ENCODE assay signal across 17 cellular contexts in the genomic region with DNA sequence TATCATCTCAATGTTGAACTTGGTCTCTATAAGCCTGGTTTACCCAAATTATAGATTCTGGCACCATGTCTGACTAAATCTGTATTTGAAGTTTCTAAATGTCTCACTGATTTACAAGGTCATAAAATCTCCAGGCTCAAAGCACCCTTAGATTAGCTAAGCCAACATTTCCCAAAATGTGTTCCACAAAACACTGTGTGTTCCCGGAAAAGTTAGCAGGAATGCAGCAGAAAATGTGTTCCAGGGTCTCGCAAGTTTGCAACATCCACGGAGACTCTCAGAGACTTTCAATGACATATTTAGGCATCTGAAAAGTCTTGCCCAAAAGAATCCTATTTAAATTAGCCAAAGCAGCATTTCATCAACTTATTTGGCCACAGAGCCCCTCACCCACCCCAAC.
DNase-seq lines count a peak whose midpoint lies in the region; ATAC-seq and TF ChIP-seq lines count a peak whose summit lies in the region.
"Had no signal": no experiment of that assay in that cellular context is flagged by ENCODE, and none has a peak within 500 bp of the region (broad histone marks: within the 10 kb centered on the region; RNA-seq: fewer than 3 reads in every experiment).

No MANE protein-coding gene starts in this region.

- H3K4me2 ChIP-seq in H9 (ENCODE audit: insufficient read depth, insufficient read length, low read length): no peak overlapping the region

- H2BK120ac ChIP-seq in H9 (ENCODE audit: low read depth, low read length, poor library complexity, severe bottlenecking): no peak overlapping the region

- H3K9me3 ChIP-seq in H9 (ENCODE audit: control insufficient read depth, low read depth, low read length): no peaks in the 10 kb centered on the region
- no peaks in the 10 kb centered on the region for H3K9me3 ChIP-seq in muscle layer of colon (ENCODE audit: low read length)
- H3K9me3 ChIP-seq in stomach smooth muscle (ENCODE audit: control insufficient read depth in 2 of 2, low read length in 2 of 2): no peaks in the 10 kb centered on the region

- H3K9me3 Mint-ChIP-seq in H9: no peaks in the 10 kb centered on the region

- no peak for ATAC-seq in SK-N-SH treated with all-trans-retinoic acid at 6 μM for 48 hours
- ATAC-seq: GM12878 had no signal

- no peaks in the 10 kb centered on the region for H3K23me2 ChIP-seq in H9 (ENCODE audit: insufficient read length, low read depth, low read length, poor library complexity, severe bottlenecking)

- H3K4ac ChIP-seq in H9 (ENCODE audit: low read depth, low read length): no peak overlapping the region

- no peaks in the 10 kb centered on the region for H4K20me1 ChIP-seq in H9 (ENCODE audit: control insufficient read depth, insufficient read depth, insufficient read length)

- no peak overlapping the region for H2AFZ ChIP-seq in H9 (ENCODE audit: low read length)

- H4K8ac ChIP-seq in H9 (replicated peaks; ENCODE audit: insufficient read length, low read depth, low read length): no peak overlapping the region

- no peak overlapping the region for H3K4me3 Mint-ChIP-seq in H9
- H3K4me3 Mint-ChIP-seq: CD4-positive, CD25-positive, alpha-beta regulatory T cell had no signal

- DNase-seq in H9: no peak
- DNase-seq in coronary artery (ENCODE audit: low spot score): no peak
- DNase-seq in activated naive CD4-positive, alpha-beta T cell treated with Interleukin-2 at 50 U/mL for 16 hours: no peak
- DNase-seq in globus pallidus (ENCODE audit: low spot score): no peak
- DNase-seq in NCI-H1930 (lab: John Stamatoyannopoulos, UW): no peak
- DNase-seq: activated CD4-positive, alpha-beta T cell treated with anti-CD3 and anti-CD28 coated beads, Interleukin-2, amount 50 U/mL, for 1 hour; activated gamma-delta T cell treated with Interleukin-2 at 50 U/mL for 16 hours; CD4-positive, CD25-positive, alpha-beta regulatory T cell; hypothalamus; midbrain; NCI-H524 treated with DMSO at 0.1 percent for 48 hours; retina; stimulated activated naive CD4-positive, alpha-beta T cell treated with Interleukin-2 at 50 U/mL for 16 hours had no signal

- no peak overlapping the region for H3K56ac ChIP-seq in H9 (ENCODE audit: insufficient read length, low read depth, low read length)

- no peak overlapping the region for H2AK5ac ChIP-seq in H9 (ENCODE audit: insufficient read length, low read length)

- H3K36me3 ChIP-seq in muscle layer of colon (ENCODE audit: insufficient read depth, low read length) (peaks cover 5% of the 10 kb centered on the region), stomach smooth muscle (ENCODE audit: control insufficient read depth in 2 of 2, insufficient read depth in 2 of 2, low read length in 2 of 2) (no peaks in the 10 kb centered on the region)

- 0 out of 7 replicates have a peak, but pooled peaks cover 0 to 2% (median 0%) of the 10 kb centered on the region in 3 experiments for H3K36me3 Mint-ChIP-seq in H9 (ENCODE audit: insufficient read depth in 1 of 3, low read depth in 3 of 3)
- H3K36me3 Mint-ChIP-seq: CD4-positive, CD25-positive, alpha-beta regulatory T cell had no signal

- H2BK12ac ChIP-seq in H9 (ENCODE audit: insufficient read length, low read depth, low read length): no peak overlapping the region

- H3K79me1 ChIP-seq in H9 (ENCODE audit: insufficient read depth, low read depth, low read length, poor library complexity, severe bottlenecking): no peaks in the 10 kb centered on the region

- no CpG with 5 or more reads among the region's 3 CpGs for WGBS in H9 (ENCODE audit: extremely low coverage, insufficient read length, low lambda C conversion rate)

- no peak overlapping the region for H3T11ph ChIP-seq in H9 (ENCODE audit: low read length)

- no peak overlapping the region for H2BK20ac ChIP-seq in H9 (ENCODE audit: low read depth, low read length, poor library complexity, severe bottlenecking)

- H3K18ac ChIP-seq in H9 (ENCODE audit: insufficient read length, low read depth, low read length): no peak overlapping the region

- H4K91ac ChIP-seq in H9 (ENCODE audit: insufficient read length, low read depth, low read length): no peak overlapping the region

- no peak overlapping the region for H4K5ac ChIP-seq in H9 (ENCODE audit: insufficient read length, low read depth, low read length)

- no peak overlapping the region for H3K14ac ChIP-seq in H9 (ENCODE audit: insufficient read depth, low read length)

- no peak overlapping the region for H2BK15ac ChIP-seq in H9 (ENCODE audit: low read depth, low read length)

- H3K27me3 ChIP-seq in H9 (ENCODE audit: insufficient read depth, low read length): no peaks in the 10 kb centered on the region
- no peaks in the 10 kb centered on the region for H3K27me3 ChIP-seq in muscle layer of colon (ENCODE audit: control insufficient read depth in 1 of 2, insufficient read depth in 2 of 2, low read length in 2 of 2)
- no peaks in the 10 kb centered on the region for H3K27me3 ChIP-seq in stomach smooth muscle (ENCODE audit: control insufficient read depth in 1 of 2, insufficient read depth in 2 of 2, low read length in 2 of 2)

- no peak overlapping the region for H2BK5ac ChIP-seq in H9 (ENCODE audit: insufficient read length, low read length)

- H3K4me1 ChIP-seq in H9 (ENCODE audit: insufficient read depth, low read length): peaks cover 9% of the 10 kb centered on the region; the same call in 1 of the 2 replicates
- peaks cover 58% of the 10 kb centered on the region for H3K4me1 ChIP-seq in muscle layer of colon (ENCODE audit: insufficient read depth, low read length)
- H3K4me1 ChIP-seq in stomach smooth muscle (ENCODE audit: control insufficient read depth, insufficient read depth, low read length): peaks cover 57% of the 10 kb centered on the region

- no peak overlapping the region for H3K23ac ChIP-seq in H9 (ENCODE audit: insufficient read length, low read depth, low read length)

- H3K27me3 Mint-ChIP-seq in H9 (ENCODE audit: low read depth): peaks cover 2% of the 10 kb centered on the region; the same call in 1 of the 2 replicates

- H3K27ac ChIP-seq in H9 (ENCODE audit: insufficient read length, low read depth, low read length) (no peak overlapping the region), coronary artery (peak overlapping the region; percentile 88 to 94), muscle layer of colon (ENCODE audit: low read depth, low read length) (peak overlapping the region; percentile 82), stomach smooth muscle (ENCODE audit: low read length) (peak overlapping the region; percentile 74)

- peaks cover 55 to 59% of the 10 kb centered on the region in 2 experiments for H3K4me1 Mint-ChIP-seq in H9

- H3K27ac Mint-ChIP-seq in H9: peak overlapping the region in 2 of 3 experiments; percentile 42 to 65; a peak in 3 of 7 replicates

- H3K79me2 ChIP-seq in H9 (ENCODE audit: insufficient read depth, low read length): no peaks in the 10 kb centered on the region

- TF ChIP-seq CTCF in H9 (conservative IDR thresholded peaks at IDR 0.05) (no peak), coronary artery (IDR thresholded peaks at IDR 0.05) (no peak)

- no peak overlapping the region for H3K4me3 ChIP-seq in coronary artery
- no peak overlapping the region for H3K4me3 ChIP-seq in muscle layer of colon (ENCODE audit: low read depth in 1 of 2, low read length in 2 of 2)
- H3K4me3 ChIP-seq in stomach smooth muscle (ENCODE audit: low read length in 2 of 2): peak overlapping the region in 1 of 2 donors; percentile 15
- H3K4me3 ChIP-seq: GM12878 had no signal

- H3K9ac ChIP-seq in H9 (ENCODE audit: extremely low read depth, insufficient read length, low read length) (no peak overlapping the region), muscle layer of colon (ENCODE audit: low read length) (no peak overlapping the region), stomach smooth muscle (ENCODE audit: low read length in 2 of 2) (peak overlapping the region in 1 of 2 donors; percentile 22)

TF ChIP-seq in SK-N-SH treated with all-trans-retinoic acid at 6 μM for 48 hours, 23 proteins besides CTCF, POLR2A, EP300 and RAD21 (continues in another document):
- TF ChIP-seq BACH2 (CRISPR knock-in tag; IDR thresholded peaks at IDR 0.05; ENCODE audit: borderline replicate concordance): no peak
- TF ChIP-seq ZC3H10 (CRISPR knock-in tag; IDR thresholded peaks at IDR 0.05): no peak
- TF ChIP-seq, protein P1, sequence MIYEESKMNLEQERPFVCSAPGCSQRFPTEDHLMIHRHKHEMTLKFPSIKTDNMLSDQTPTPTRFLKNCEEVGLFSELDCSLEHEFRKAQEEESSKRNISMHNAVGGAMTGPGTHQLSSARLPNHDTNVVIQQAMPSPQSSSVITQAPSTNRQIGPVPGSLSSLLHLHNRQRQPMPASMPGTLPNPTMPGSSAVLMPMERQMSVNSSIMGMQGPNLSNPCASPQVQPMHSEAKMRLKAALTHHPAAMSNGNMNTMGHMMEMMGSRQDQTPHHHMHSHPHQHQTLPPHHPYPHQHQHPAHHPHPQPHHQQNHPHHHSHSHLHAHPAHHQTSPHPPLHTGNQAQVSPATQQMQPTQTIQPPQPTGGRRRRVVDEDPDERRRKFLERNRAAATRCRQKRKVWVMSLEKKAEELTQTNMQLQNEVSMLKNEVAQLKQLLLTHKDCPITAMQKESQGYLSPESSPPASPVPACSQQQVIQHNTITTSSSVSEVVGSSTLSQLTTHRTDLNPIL (CRISPR knock-in tag; IDR thresholded peaks at IDR 0.05; ENCODE audit: low read depth): no peak
- no peak for TF ChIP-seq GLIS3 (CRISPR knock-in tag; IDR thresholded peaks at IDR 0.05)
- TF ChIP-seq, protein P2, sequence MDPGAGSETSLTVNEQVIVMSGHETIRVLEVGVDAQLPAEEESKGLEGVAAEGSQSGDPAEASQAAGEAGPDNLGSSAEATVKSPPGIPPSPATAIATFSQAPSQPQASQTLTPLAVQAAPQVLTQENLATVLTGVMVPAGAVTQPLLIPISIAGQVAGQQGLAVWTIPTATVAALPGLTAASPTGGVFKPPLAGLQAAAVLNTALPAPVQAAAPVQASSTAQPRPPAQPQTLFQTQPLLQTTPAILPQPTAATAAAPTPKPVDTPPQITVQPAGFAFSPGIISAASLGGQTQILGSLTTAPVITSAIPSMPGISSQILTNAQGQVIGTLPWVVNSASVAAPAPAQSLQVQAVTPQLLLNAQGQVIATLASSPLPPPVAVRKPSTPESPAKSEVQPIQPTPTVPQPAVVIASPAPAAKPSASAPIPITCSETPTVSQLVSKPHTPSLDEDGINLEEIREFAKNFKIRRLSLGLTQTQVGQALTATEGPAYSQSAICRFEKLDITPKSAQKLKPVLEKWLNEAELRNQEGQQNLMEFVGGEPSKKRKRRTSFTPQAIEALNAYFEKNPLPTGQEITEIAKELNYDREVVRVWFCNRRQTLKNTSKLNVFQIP (CRISPR knock-in tag; IDR thresholded peaks at IDR 0.05; ENCODE audit: borderline replicate concordance, low read depth): no peak
